12 cellular contexts compared by ENCODE assay signal in genomic region chrX:47796433-47796906, GRCh38. TPM values are rescaled to one million over a fixed set of nuclear protein-coding genes. Genes with fewer than 3 reads are reported as not detected.
DNase-seq lines count a peak whose midpoint lies in the region; ATAC-seq lines count a peak whose summit lies in the region.
"Had no signal": no experiment of that assay in that cellular context is flagged by ENCODE, and none has a peak within 500 bp of the region (broad histone marks: within the 10 kb centered on the region; RNA-seq: fewer than 3 reads in every experiment).

No MANE protein-coding gene starts in this region.

- no peaks in the 10 kb centered on the region for H3K27me3 ChIP-seq in ACC112 (ENCODE audit: insufficient read depth, low read length)

- DNase-seq in HT1080 (ENCODE audit: low read depth) (peak; percentile 49), amniotic stem cell (lab: John Stamatoyannopoulos, UW) (peak; percentile 14), glomerular visceral epithelial cell (ENCODE audit: extremely low spot score) (peak; percentile 3), NCI-H526 treated with DMSO at 0.1 percent for 48 hours (lab: John Stamatoyannopoulos, UW) (no peak)
- no peak for DNase-seq in activated T-cell treated with anti-CD3 and anti-CD28 coated beads, Interleukin-2, amount 50 U/mL, for 1 hour
- DNase-seq in activated CD4-positive, alpha-beta T cell treated with anti-CD3 and anti-CD28 coated beads, Interleukin-2, amount 50 U/mL, for 1 hour, result no peak
- DNase-seq: AML-193, hippocampal formation, Kasumi-1 had no signal

- no peaks in the 10 kb centered on the region for H3K79me2 ChIP-seq in ACC112 (ENCODE audit: control insufficient read depth, insufficient read depth, low read length, unreplicated experiment)

- H3K4me1 ChIP-seq in ACC112 (ENCODE audit: control insufficient read depth, insufficient read depth, low read length, unreplicated experiment), result peaks cover 5% of the 10 kb centered on the region

- ATAC-seq in GM18502 (IDR thresholded peaks at IDR 0.05; ENCODE audit: poor library complexity, unreplicated experiment), result no peak
- ATAC-seq: stimulated activated effector memory CD8-positive, alpha-beta T cell treated with anti-CD3 and anti-CD28 coated beads, Interleukin-12 subunit alpha, Interleukin-12 subunit beta, amount 100 ng/mL, for 72 hours had no signal

- no peaks in the 10 kb centered on the region for H3K36me3 ChIP-seq in ACC112 (ENCODE audit: insufficient read depth, low read length)

- peak overlapping the region; percentile 31; the same call in 1 of the 2 replicates for H3K4me3 ChIP-seq in ACC112 (ENCODE audit: low read depth, low read length)

- H3K27ac ChIP-seq in ACC112 (ENCODE audit: low read depth, low read length), result peak overlapping the region; percentile 83

- H2AFZ ChIP-seq in ACC112 (ENCODE audit: low read length, unreplicated experiment), result peak overlapping the region; percentile 82

RNA-seq across cellular contexts. Expression of gene ZNF81, which starts 40.2 kb away (rescaled TPM):
- 5.6 and 7.7 TPM in 2 replicates for total RNA-seq in HT1080 (2014; rRNA removed; shearing (Covaris generic))
- polyA plus RNA-seq in HT1080 (2015; cell fraction: cytosol; rRNA removed), result 1.6 and 2.4 TPM in 2 replicates
- polyA plus RNA-seq in HT1080 (2015; cell fraction: nucleus; rRNA removed), result 2.7 and 3.1 TPM in 2 replicates

Comparison
In these comparisons a context has a peak if more than half of its experiments do, and no peak if none do; other contexts are left out.
1. DNase-seq: peak in HT1080 (single experiment), amniotic stem cell (single experiment) and glomerular visceral epithelial cell (single experiment); none in NCI-H526 treated with DMSO at 0.1 percent for 48 hours (single experiment), activated T-cell treated with anti-CD3 and anti-CD28 coated beads, Interleukin-2, amount 50 U/mL, for 1 hour (single experiment) and activated CD4-positive, alpha-beta T cell treated with anti-CD3 and anti-CD28 coated beads, Interleukin-2, amount 50 U/mL, for 1 hour (single experiment).